In genomic region chr18:2960983-2961696, GRCh38 we compare ENCODE assay signal across 11 cellular contexts. TPM values are rescaled to one million over a fixed set of nuclear protein-coding genes. Genes with fewer than 3 reads are reported as not detected.
DNase-seq lines count a peak whose midpoint lies in the region; ATAC-seq and TF ChIP-seq lines count a peak whose summit lies in the region.
"Had no signal": no experiment of that assay in that cellular context is flagged by ENCODE, and none has a peak within 500 bp of the region (broad histone marks: within the 10 kb centered on the region; RNA-seq: fewer than 3 reads in every experiment).

No MANE protein-coding gene starts in this region.

- CTCF ChIA-PET in T-cell (lab: Charles Lee) (interaction anchor here (1.0 to 11.8 kb wide), 14 partner anchors 8 to 633 kb away, joined by 3 to 197 read pairs (median 5); no protein-coding TSS in a partner anchor), GM10248 (lab: Yijun Ruan, JAX) (interaction anchor here (1.1 to 2.6 kb wide), 12 partner anchors 8 to 287 kb away, joined by 3 to 20 read pairs (median 7); partner anchors contain the start of gene MYL12A)

- H3K9me3 ChIP-seq in right cardiac atrium (ENCODE audit: control insufficient read depth, low read length) (no peaks in the 10 kb centered on the region), spleen (no peaks in the 10 kb centered on the region)

- H3K36me3 Mint-ChIP-seq in T-cell = peaks cover 16% of the 10 kb centered on the region

- TF ChIP-seq POLR2A in spleen (IDR thresholded peaks at IDR 0.05) = no peak

- H3K36me3 ChIP-seq in spleen = no peaks in the 10 kb centered on the region

- TF ChIP-seq CTCF in spleen (IDR thresholded peaks at IDR 0.05 in 8 of 11, conservative IDR thresholded peaks at IDR 0.05 in 3 of 11) = no peak
- TF ChIP-seq CTCF in GM10248 (IDR thresholded peaks at IDR 0.05; ENCODE audit: control extremely low read depth, extremely low read depth, low read depth, missing control alignments) = no peak

- H3K27ac Mint-ChIP-seq in T-cell = peak overlapping the region; percentile 95

- H3K27me3 ChIP-seq in right cardiac atrium (ENCODE audit: control insufficient read depth, insufficient read depth) = no peaks in the 10 kb centered on the region
- H3K27me3 ChIP-seq in spleen (replicated peaks in 1 of 7) = no peaks in the 10 kb centered on the region

- H3K9me3 Mint-ChIP-seq in T-cell = no peaks in the 10 kb centered on the region

- no peak for ATAC-seq in T-cell (replicated peaks in 1 of 4)
- ATAC-seq in right cardiac atrium = peak in 1 of 2 donors; percentile 42
- no peak for ATAC-seq in HG02678 (IDR thresholded peaks at IDR 0.05; ENCODE audit: unreplicated experiment)

- POLR2A ChIA-PET in T-cell (lab: Charles Lee) = interaction anchor here (0.5 to 2.1 kb wide), 7 partner anchors 11 to 310 kb away, joined by 3 to 21 read pairs (median 3); no protein-coding TSS in a partner anchor
- POLR2A ChIA-PET in GM10248 (lab: Yijun Ruan, JAX) = interaction anchor here (0.5 to 1.0 kb wide), 3 partner anchors 21 to 284 kb away, joined by 3 to 4 read pairs (median 4); no protein-coding TSS in a partner anchor

- H3K4me1 ChIP-seq in right cardiac atrium (ENCODE audit: control insufficient read depth, insufficient read depth, low read length) = peaks cover 8% of the 10 kb centered on the region
- peaks cover 57 to 100% (median 82%) of the 10 kb centered on the region in 6 donors for H3K4me1 ChIP-seq in spleen

- H3K27ac ChIP-seq in right cardiac atrium (ENCODE audit: low read length) = peak overlapping the region; percentile 45
- H3K27ac ChIP-seq in spleen = peak overlapping the region; percentile 58 to 92 (median 88)
- H3K27ac ChIP-seq: WERI-Rb-1 had no signal

- H3K27me3 Mint-ChIP-seq in T-cell = no peaks in the 10 kb centered on the region

- intact Hi-C loops in right cardiac atrium (cut with DNase I) (no loop called here), spleen (cut with DNase I; ENCODE audit: low total_unique reads) (no loop called here)

- DNase-seq in T-cell (no peak), right cardiac atrium (no peak), spleen (no peak), NCI-H226 (no peak), GM10248 (ENCODE audit: extremely low spot score) (no peak), SW 1271 (lab: John Stamatoyannopoulos, UW) (no peak)
- DNase-seq: islet precursor cell, NCI-H2107, WERI-Rb-1 had no signal

- H3K4me3 ChIP-seq in GM08714 (ENCODE audit: low read length) (peak overlapping the region; percentile 84; the same call in 1 of the 2 replicates), right cardiac atrium (ENCODE audit: low read length) (no peak overlapping the region), spleen (peak overlapping the region in 2 of 8 donors; percentile 6 to 48)

- peak overlapping the region; percentile 62 to 84 (median 72) for H3K4me3 Mint-ChIP-seq in T-cell

- H3K4me1 Mint-ChIP-seq in T-cell = peaks cover 88 to 95% (median 90%) of the 10 kb centered on the region in 3 donors

- WGBS in right cardiac atrium = 79% methylated on average over 7 of the region's 7 CpGs
- WGBS in spleen, 5 donors = 65 to 82% (median 81%) methylated on average over 7 of the region's 7 CpGs

RNA-seq across cellular contexts. Expression of gene LPIN2, which starts 51.8 kb away (rescaled TPM):
- total RNA-seq in T-cell = 100 to 1,000 TPM in 1 of 5 donors, 10 to 100 TPM in 4; 78.9 to 107 (median 88.8) TPM
- total RNA-seq in right cardiac atrium = 10 to 100 TPM; 12.6 to 18.1 (median 14.2) TPM
- polyA plus RNA-seq in right cardiac atrium = 5.0 TPM
- total RNA-seq in spleen = 10 to 100 TPM; 44.8 to 79.7 (median 61.5) TPM
- polyA plus RNA-seq in spleen = 1 to 10 TPM; 4.0 to 9.6 (median 5.8) TPM
